Comparison of ENCODE assay signal across 30 cellular contexts in genomic region chr9:82729991-82730390, GRCh38.
"Had no signal": no experiment of that assay in that cellular context is flagged by ENCODE, and none has a peak within 500 bp of the region (broad histone marks: within the 10 kb centered on the region; RNA-seq: fewer than 3 reads in every experiment).

No MANE protein-coding gene starts in this region.

- H3K27me3 ChIP-seq: left lung, pancreas, suprapubic skin, tibial artery, upper lobe of right lung had no signal

- DNase-seq: hypothalamus; islet precursor cell; kidney glomerular epithelial cell; left cardiac atrium; left lung; lower lobe of right lung; mammary epithelial cell; mesenchymal stem cell; naive thymus-derived CD8-positive, alpha-beta T cell; nucleus accumbens; pancreas; posterior cingulate gyrus; retina; right cardiac atrium; stimulated activated CD4-positive, alpha-beta T cell treated with anti-CD3 and anti-CD28 coated beads, Interleukin-12 subunit alpha, Interleukin-12 subunit beta, amount 100 ng/mL, for 4 hours; stimulated activated CD4-positive, alpha-beta T cell treated with anti-CD3 and anti-CD28 coated beads, Interleukin-15, amount 100 ng/mL, for 24 hours; stimulated activated CD4-positive, alpha-beta T cell treated with anti-CD3 and anti-CD28 coated beads, Interleukin-2, amount 100 ng/mL, for 24 hours; stimulated activated CD4-positive, alpha-beta T cell treated with anti-CD3 and anti-CD28 coated beads, Interleukin-4, amount 100 ng/mL, for 1 hour; stimulated activated naive CD4-positive, alpha-beta T cell; tibial artery; trophoblast cell; upper lobe of right lung had no signal

- H3K4me3 ChIP-seq: left lung, lower lobe of right lung, pancreas, prostate gland, skin epidermis, suprapubic skin, thoracic aorta, tibial artery, upper lobe of right lung had no signal

- H3K9me3 Mint-ChIP-seq: nephron, neural crest cell had no signal

- H3K9me3 ChIP-seq: left lung, lower lobe of right lung, pancreas, prostate gland, suprapubic skin, thoracic aorta, tibial artery, upper lobe of right lung had no signal

- H3K4me3 Mint-ChIP-seq: naive thymus-derived CD8-positive, alpha-beta T cell; nephron; neural crest cell; stimulated activated naive CD8-positive, alpha-beta T cell treated with anti-CD3 and anti-CD28 coated beads, Interleukin-15, Interleukin-2, amounts not matched to agents 100 ng/mL and 50 ng/mL, for 24 hours had no signal

- H3K36me3 ChIP-seq: left lung, lower lobe of right lung, pancreas, prostate gland, suprapubic skin, thoracic aorta, tibial artery, upper lobe of right lung had no signal

- H3K27ac ChIP-seq: left lung, lower lobe of right lung, pancreas, prostate gland, skin epidermis, suprapubic skin, thoracic aorta, tibial artery, upper lobe of right lung had no signal

- H3K4me1 Mint-ChIP-seq: naive thymus-derived CD8-positive, alpha-beta T cell had no signal

- H3K27me3 Mint-ChIP-seq: stimulated activated naive CD8-positive, alpha-beta T cell treated with anti-CD3 and anti-CD28 coated beads, Interleukin-15, Interleukin-2, amounts not matched to agents 100 ng/mL and 50 ng/mL, for 24 hours had no signal

- H3K36me3 Mint-ChIP-seq: naive thymus-derived CD8-positive, alpha-beta T cell had no signal

- ATAC-seq: left cardiac atrium; left lung; lower lobe of right lung; naive thymus-derived CD8-positive, alpha-beta T cell; pancreas; right cardiac atrium; sciatic nerve; upper lobe of right lung had no signal

- H3K4me1 ChIP-seq: left lung, lower lobe of right lung, pancreas, prostate gland, suprapubic skin, tibial artery, upper lobe of right lung had no signal

- H3K27ac Mint-ChIP-seq: naive thymus-derived CD8-positive, alpha-beta T cell; nephron; stimulated activated naive CD8-positive, alpha-beta T cell treated with anti-CD3 and anti-CD28 coated beads, Interleukin-15, Interleukin-2, amounts not matched to agents 100 ng/mL and 50 ng/mL, for 24 hours had no signal
